Comparison of ENCODE assay signal across 23 cellular contexts in the genomic region with DNA sequence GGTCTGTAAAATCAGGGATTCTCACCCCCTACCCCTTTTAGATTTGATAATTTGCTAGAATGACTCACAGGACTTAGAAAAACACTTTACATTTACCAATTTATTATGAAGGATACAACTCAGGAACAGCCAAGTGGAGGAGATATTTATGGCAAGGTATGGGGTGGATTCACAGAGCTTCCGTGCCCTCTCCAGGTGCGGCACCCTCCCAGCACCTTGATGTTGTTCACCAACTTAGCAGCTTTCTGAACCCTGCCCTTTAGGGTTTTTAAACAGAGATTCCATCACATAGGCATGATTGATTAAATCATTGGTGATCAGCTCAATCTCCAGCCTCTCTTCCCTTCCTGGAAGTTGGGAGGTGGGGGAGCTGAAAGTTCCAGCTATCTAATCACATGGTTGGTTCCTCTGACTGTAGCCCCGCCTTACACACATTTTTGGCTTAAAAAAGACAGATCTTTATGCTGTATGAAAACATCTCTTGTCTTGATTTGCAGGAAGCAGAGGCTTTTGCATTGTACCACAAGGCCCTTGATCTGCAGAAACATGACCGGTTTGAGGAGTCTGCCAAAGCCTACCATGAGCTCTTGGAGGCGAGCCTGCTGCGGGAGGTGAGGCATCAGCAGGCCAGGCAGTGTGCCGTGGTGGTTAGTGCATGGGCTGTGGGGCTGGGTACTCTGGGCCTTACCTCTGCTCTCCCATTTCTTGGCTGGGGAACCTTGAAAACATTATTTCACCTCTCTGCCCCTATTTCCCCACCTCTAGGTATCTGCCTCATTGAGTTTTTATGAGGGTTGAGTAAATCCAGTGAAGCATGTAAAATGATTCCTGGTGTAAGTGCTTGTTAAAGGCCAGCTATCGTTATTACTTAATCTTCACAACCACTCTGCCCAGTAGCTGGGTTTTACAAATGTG. TPM values are rescaled to one million over a fixed set of nuclear protein-coding genes. Genes with fewer than 3 reads are reported as not detected.
DNase-seq lines count a peak whose midpoint lies in the region; ATAC-seq and TF ChIP-seq lines count a peak whose summit lies in the region.
"Had no signal": no experiment of that assay in that cellular context is flagged by ENCODE, and none has a peak within 500 bp of the region (broad histone marks: within the 10 kb centered on the region; RNA-seq: fewer than 3 reads in every experiment).

No MANE protein-coding gene starts in this region.

- no peak for ATAC-seq in stimulated activated naive CD8-positive, alpha-beta T cell treated with anti-CD3 and anti-CD28 coated beads, Interleukin-15, Interleukin-2, amounts not matched to agents 100 U/mL and 50 U/mL, for 24 hours
- ATAC-seq: natural killer cell had no signal

- H3K27ac Mint-ChIP-seq in stimulated activated naive CD8-positive, alpha-beta T cell treated with anti-CD3 and anti-CD28 coated beads, Interleukin-15, Interleukin-2, amounts not matched to agents 100 ng/mL and 50 ng/mL, for 24 hours = peak overlapping the region; percentile 1
- H3K27ac Mint-ChIP-seq in activated T-cell treated with anti-CD3 and anti-CD28 coated beads, Interleukin-2, amount 50 U/mL, for 24 hours = peak overlapping the region; percentile 70
- H3K27ac Mint-ChIP-seq in type B pancreatic cell = no peak overlapping the region

- no peaks in the 10 kb centered on the region for H3K9me3 Mint-ChIP-seq in stimulated activated naive CD8-positive, alpha-beta T cell treated with anti-CD3 and anti-CD28 coated beads, Interleukin-15, Interleukin-2, amounts not matched to agents 100 ng/mL and 50 ng/mL, for 24 hours
- no peaks in the 10 kb centered on the region for H3K9me3 Mint-ChIP-seq in activated T-cell treated with anti-CD3 and anti-CD28 coated beads, Interleukin-2, amount 50 U/mL, for 24 hours
- H3K9me3 Mint-ChIP-seq in type B pancreatic cell = no peaks in the 10 kb centered on the region
- H3K9me3 Mint-ChIP-seq: natural killer cell had no signal

- no peak for TF ChIP-seq CTCF in type B pancreatic cell (conservative IDR thresholded peaks at IDR 0.05)

- H3K4me3 Mint-ChIP-seq in stimulated activated naive CD8-positive, alpha-beta T cell treated with anti-CD3 and anti-CD28 coated beads, Interleukin-15, Interleukin-2, amounts not matched to agents 100 ng/mL and 50 ng/mL, for 24 hours = no peak overlapping the region
- H3K4me3 Mint-ChIP-seq in activated T-cell treated with anti-CD3 and anti-CD28 coated beads, Interleukin-2, amount 50 U/mL, for 24 hours = no peak overlapping the region
- H3K4me3 Mint-ChIP-seq in type B pancreatic cell = no peak overlapping the region
- H3K4me3 Mint-ChIP-seq: natural killer cell had no signal

- no peak overlapping the region for H3K27ac ChIP-seq in SJCRH30
- H3K27ac ChIP-seq: adrenal gland, hepatocyte had no signal

- H3K4me1 ChIP-seq in SJCRH30 = no peaks in the 10 kb centered on the region

- no peak overlapping the region for H3K4me3 ChIP-seq in SJCRH30
- H3K4me3 ChIP-seq: adrenal gland, hepatocyte had no signal

- H3K27me3 Mint-ChIP-seq in stimulated activated naive CD8-positive, alpha-beta T cell treated with anti-CD3 and anti-CD28 coated beads, Interleukin-15, Interleukin-2, amounts not matched to agents 100 ng/mL and 50 ng/mL, for 24 hours = no peaks in the 10 kb centered on the region
- no peaks in the 10 kb centered on the region for H3K27me3 Mint-ChIP-seq in activated T-cell treated with anti-CD3 and anti-CD28 coated beads, Interleukin-2, amount 50 U/mL, for 24 hours
- no peaks in the 10 kb centered on the region for H3K27me3 Mint-ChIP-seq in type B pancreatic cell

- peaks cover 14% of the 10 kb centered on the region for H3K36me3 ChIP-seq in SJCRH30

- peaks cover 57% of the 10 kb centered on the region for H3K36me3 Mint-ChIP-seq in stimulated activated naive CD8-positive, alpha-beta T cell treated with anti-CD3 and anti-CD28 coated beads, Interleukin-15, Interleukin-2, amounts not matched to agents 100 ng/mL and 50 ng/mL, for 24 hours (ENCODE audit: low read depth)
- peaks cover 75% of the 10 kb centered on the region for H3K36me3 Mint-ChIP-seq in activated T-cell treated with anti-CD3 and anti-CD28 coated beads, Interleukin-2, amount 50 U/mL, for 24 hours (ENCODE audit: low read depth)
- H3K36me3 Mint-ChIP-seq in type B pancreatic cell = peaks cover 11% of the 10 kb centered on the region

- no peaks in the 10 kb centered on the region for H3K27me3 ChIP-seq in SJCRH30
- H3K27me3 ChIP-seq: adrenal gland, hepatocyte had no signal

- no peaks in the 10 kb centered on the region for H3K9me3 ChIP-seq in SJCRH30 (replicated peaks)
- H3K9me3 ChIP-seq: adrenal gland had no signal

- DNase-seq in stimulated activated naive CD8-positive, alpha-beta T cell treated with anti-CD3 and anti-CD28 coated beads, Interleukin-15, Interleukin-2, amounts not matched to agents 100 U/mL and 50 U/mL, for 24 hours = no peak
- DNase-seq in activated T-cell treated with anti-CD3 and anti-CD28 coated beads, Interleukin-2, amount 50 U/mL, for 24 hours = no peak
- DNase-seq in epidermal melanocyte (ENCODE audit: insufficient read length, low spot score) (peak; percentile 76), type B pancreatic cell (ENCODE audit: extremely low spot score, unreplicated experiment) (peak; percentile 40), SJCRH30 (no peak), T-helper 9 cell (no peak), CD1c-positive myeloid dendritic cell (ENCODE audit: extremely low spot score) (no peak)
- DNase-seq: adrenal gland; caudate nucleus; effector CD4-positive, alpha-beta T cell; H7; islet precursor cell; mammary epithelial cell; natural killer cell; NCI-H1694; NCI-H2227 treated with DMSO at 0.1 percent for 48 hours; RPMI8226; stimulated activated CD4-positive, alpha-beta T cell treated with anti-CD3 and anti-CD28 coated beads, Interleukin-2, amount 100 ng/mL, for 48 hours had no signal

- H3K4me1 Mint-ChIP-seq in stimulated activated naive CD8-positive, alpha-beta T cell treated with anti-CD3 and anti-CD28 coated beads, Interleukin-15, Interleukin-2, amounts not matched to agents 100 ng/mL and 50 ng/mL, for 24 hours (ENCODE audit: low read depth) = peaks cover 46% of the 10 kb centered on the region
- H3K4me1 Mint-ChIP-seq in activated T-cell treated with anti-CD3 and anti-CD28 coated beads, Interleukin-2, amount 50 U/mL, for 24 hours (ENCODE audit: low read depth) = peaks cover 53% of the 10 kb centered on the region
- H3K4me1 Mint-ChIP-seq in type B pancreatic cell (ENCODE audit: unreplicated experiment) = peaks cover 16% of the 10 kb centered on the region

RNA-seq across cellular contexts. Expression of gene CABIN1, which starts 27.0 kb away (rescaled TPM):
- 57.1 and 73.9 TPM in 2 replicates for total RNA-seq in type B pancreatic cell (ENCODE audit: low replicate concordance)
- 23.9 and 24.9 TPM in 2 replicates for total RNA-seq in SJCRH30 (2014; rRNA removed; shearing (Covaris generic))

RNA-seq across cellular contexts. Expression of gene GSTT4, which starts 32.9 kb away (rescaled TPM):
- not detected in 2 replicates for total RNA-seq in type B pancreatic cell (ENCODE audit: low replicate concordance)
- not detected in 2 replicates for total RNA-seq in SJCRH30 (2014; rRNA removed; shearing (Covaris generic))
- total RNA-seq: activated CD8-positive, alpha-beta memory T cell treated with anti-CD3 and anti-CD28 coated beads for 36 hours; adrenal gland; H7; hepatocyte; mammary epithelial cell; natural killer cell; skeletal muscle tissue; temporal lobe had no signal

RNA-seq across cellular contexts. Expression of gene GSTT2, which starts 58.2 kb away (rescaled TPM):
- 1.3 TPM in 1 of 2 replicates, not detected in the other for total RNA-seq in type B pancreatic cell (ENCODE audit: low replicate concordance)
- total RNA-seq in SJCRH30 (2014; rRNA removed; shearing (Covaris generic)) = 0.58 and 0.75 TPM in 2 replicates
- total RNA-seq: activated CD8-positive, alpha-beta memory T cell treated with anti-CD3 and anti-CD28 coated beads for 36 hours; H7; hepatocyte; natural killer cell; skeletal muscle tissue; temporal lobe had no signal

Comparison
In these comparisons a context has a peak if more than half of its experiments do, and no peak if none do; other contexts are left out.
1. DNase-seq: peak in epidermal melanocyte (single experiment) and type B pancreatic cell (single experiment); none in stimulated activated naive CD8-positive, alpha-beta T cell treated with anti-CD3 and anti-CD28 coated beads, Interleukin-15, Interleukin-2, amounts not matched to agents 100 U/mL and 50 U/mL, for 24 hours (single experiment), activated T-cell treated with anti-CD3 and anti-CD28 coated beads, Interleukin-2, amount 50 U/mL, for 24 hours (single experiment), SJCRH30 (0 of 2), T-helper 9 cell (single experiment) and CD1c-positive myeloid dendritic cell (single experiment).